24 cellular contexts compared by ENCODE assay signal in genomic region chr1:171828794-171829193, GRCh38.
"Had no signal": no experiment of that assay in that cellular context is flagged by ENCODE, and none has a peak within 500 bp of the region (broad histone marks: within the 10 kb centered on the region; RNA-seq: fewer than 3 reads in every experiment).

No MANE protein-coding gene starts in this region.

- H3K4me3 Mint-ChIP-seq: activated B cell treated with CpG ODN at 0.5 μM for 24 hours; activated CD8-positive, alpha-beta T cell treated with anti-CD3 and anti-CD28 coated beads, Interleukin-2, amount 10 ng/mL, durations not matched to agents 7 days and 5 days; activated naive CD8-positive, alpha-beta T cell treated with anti-CD3 and anti-CD28 coated beads, Interleukin-2, amount 10 ng/mL, durations not matched to agents 7 days and 5 days; activated T-cell treated with anti-CD3 and anti-CD28 coated beads, Interleukin-2, amount 50 U/mL, for 24 hours; neural progenitor cell had no signal

- H3K27me3 Mint-ChIP-seq: activated B cell treated with CpG ODN at 0.5 μM for 24 hours; activated naive CD8-positive, alpha-beta T cell treated with anti-CD3 and anti-CD28 coated beads, Interleukin-2, amount 10 ng/mL, durations not matched to agents 7 days and 5 days; activated T-cell treated with anti-CD3 and anti-CD28 coated beads, Interleukin-2, amount 50 U/mL, for 24 hours; progenitor cell of endocrine pancreas had no signal

- H3K27ac Mint-ChIP-seq: activated B cell treated with CpG ODN at 0.5 μM for 24 hours; activated CD8-positive, alpha-beta T cell treated with anti-CD3 and anti-CD28 coated beads, Interleukin-2, amount 10 ng/mL, durations not matched to agents 7 days and 5 days; activated naive CD8-positive, alpha-beta T cell treated with anti-CD3 and anti-CD28 coated beads, Interleukin-2, amount 10 ng/mL, durations not matched to agents 7 days and 5 days; activated T-cell treated with anti-CD3 and anti-CD28 coated beads, Interleukin-2, amount 50 U/mL, for 24 hours; activated T-helper 2 cell treated with anti-CD3 and anti-CD28 coated beads, Interferon-gamma antibody, Interleukin-2, Interleukin-4, amounts not matched to agents 10 μg/mL and 5 μg/mL and 100 μg/mL, durations not matched to agents 14 hours and 24 hours and 36 hours; neural progenitor cell; progenitor cell of endocrine pancreas had no signal

- H3K4me2 ChIP-seq: neural progenitor cell had no signal

- H3K4me3 ChIP-seq: body of pancreas, esophagus squamous epithelium, heart right ventricle, neural progenitor cell, tibial nerve, uterus had no signal

- H3K4me1 ChIP-seq: body of pancreas, esophagus squamous epithelium, heart right ventricle, neural progenitor cell, tibial nerve, uterus had no signal

- H3K27me3 ChIP-seq: body of pancreas, esophagus squamous epithelium, heart right ventricle, neural progenitor cell, tibial nerve, uterus had no signal

- ATAC-seq: activated CD8-positive, alpha-beta T cell treated with anti-CD3 and anti-CD28 coated beads, Interleukin-2, amount 10 ng/mL, durations not matched to agents 7 days and 5 days; body of pancreas; heart right ventricle; left ventricle myocardium superior; stimulated activated naive CD8-positive, alpha-beta T cell treated with anti-CD3 and anti-CD28 coated beads, Interleukin-15, Interleukin-2, amounts not matched to agents 100 U/mL and 50 U/mL, for 24 hours had no signal

- H3K27ac ChIP-seq: body of pancreas, esophagus squamous epithelium, heart right ventricle, neural progenitor cell, tibial nerve, uterus had no signal

- DNase-seq: activated B cell treated with CpG ODN at 0.5 μM for 24 hours; activated CD4-positive, alpha-beta T cell treated with anti-CD3 and anti-CD28 coated beads for 48 hours; activated CD8-positive, alpha-beta T cell treated with anti-CD3 and anti-CD28 coated beads, Interleukin-2, amount 10 ng/mL, durations not matched to agents 7 days and 5 days; activated naive CD4-positive, alpha-beta T cell treated with Interleukin-2 at 50 U/mL for 16 hours; activated naive CD8-positive, alpha-beta T cell treated with anti-CD3 and anti-CD28 coated beads, Interleukin-2, amount 10 ng/mL, durations not matched to agents 7 days and 5 days; activated T-cell treated with anti-CD3 and anti-CD28 coated beads, Interleukin-2, amount 50 U/mL, for 24 hours; amygdala; body of pancreas; dermis blood vessel endothelial cell; effector memory CD4-positive, alpha-beta T cell; esophagus squamous epithelium; heart right ventricle; kidney glomerular epithelial cell; left ventricle myocardium superior; stimulated activated CD4-positive, alpha-beta T cell treated with anti-CD3 and anti-CD28 coated beads, Interleukin-12 subunit alpha, Interleukin-12 subunit beta, amount 100 ng/mL, for 4 hours; stimulated activated CD4-positive, alpha-beta T cell treated with anti-CD3 and anti-CD28 coated beads, Interleukin-1b, Interleukin-23, amount 100 ng/mL, for 48 hours; stimulated activated CD8-positive, alpha-beta memory T cell treated with anti-CD3 and anti-CD28 coated beads, Interleukin-4, amount 100 ng/mL, for 48 hours; stimulated activated naive CD8-positive, alpha-beta T cell treated with anti-CD3 and anti-CD28 coated beads, Interleukin-15, Interleukin-2, amounts not matched to agents 100 U/mL and 50 U/mL, for 24 hours; substantia nigra; uterus had no signal

- H2AFZ ChIP-seq: neural progenitor cell had no signal

- H3K4me1 Mint-ChIP-seq: activated B cell treated with CpG ODN at 0.5 μM for 24 hours; activated naive CD8-positive, alpha-beta T cell treated with anti-CD3 and anti-CD28 coated beads, Interleukin-2, amount 10 ng/mL, durations not matched to agents 7 days and 5 days; neural progenitor cell had no signal

- H3K36me3 ChIP-seq: esophagus squamous epithelium, heart right ventricle, neural progenitor cell, tibial nerve, uterus had no signal

- H3K9me3 ChIP-seq: uterus had no signal

- H3K9ac ChIP-seq: neural progenitor cell had no signal
